ENCODE assay signal across 21 cellular contexts in genomic region chr17:49932131-49932723, GRCh38. TPM values are rescaled to one million over a fixed set of nuclear protein-coding genes. Genes with fewer than 3 reads are reported as not detected.
"Had no signal": no experiment of that assay in that cellular context is flagged by ENCODE, and none has a peak within 500 bp of the region (broad histone marks: within the 10 kb centered on the region; RNA-seq: fewer than 3 reads in every experiment).

No MANE protein-coding gene starts in this region.

- H3K4me1 ChIP-seq: esophagus squamous epithelium, lower lobe of right lung, parathyroid adenoma, sigmoid colon, stomach, upper lobe of left lung had no signal

- H3K4me3 ChIP-seq: esophagus squamous epithelium, lower lobe of right lung, sigmoid colon, stomach, upper lobe of left lung had no signal

- ATAC-seq: activated CD4-positive, alpha-beta T cell treated with anti-CD3 and anti-CD28 coated beads for 36 hours; effector memory CD8-positive, alpha-beta T cell; lower lobe of right lung; naive thymus-derived CD8-positive, alpha-beta T cell; stimulated activated effector memory CD8-positive, alpha-beta T cell treated with anti-CD3 and anti-CD28 coated beads, Interleukin-12 subunit alpha, Interleukin-12 subunit beta, amount 100 ng/mL, for 72 hours; WTC11 had no signal

- DNase-seq: activated CD4-positive, alpha-beta T cell treated with anti-CD3 and anti-CD28 coated beads for 36 hours; activated CD4-positive, alpha-beta T cell treated with anti-CD3 and anti-CD28 coated beads, Interleukin-2, amount 50 U/mL, for 48 hours; activated naive CD4-positive, alpha-beta T cell; activated naive CD8-positive, alpha-beta T cell treated with anti-CD3 and anti-CD28 coated beads, Interleukin-2, amount 10 ng/mL, durations not matched to agents 7 days and 5 days; caudate nucleus; effector memory CD8-positive, alpha-beta T cell; esophagus squamous epithelium; hypothalamus; islet precursor cell; lower lobe of right lung; naive thymus-derived CD8-positive, alpha-beta T cell; sigmoid colon; stimulated activated CD4-positive, alpha-beta T cell treated with anti-CD3 and anti-CD28 coated beads, Interleukin-4, amount 100 ng/mL, for 24 hours; stomach had no signal

- H3K27ac ChIP-seq: esophagus squamous epithelium, lower lobe of right lung, parathyroid adenoma, sigmoid colon, stomach, upper lobe of left lung had no signal

- H3K27me3 ChIP-seq: upper lobe of left lung had no signal

- H3K36me3 ChIP-seq: esophagus squamous epithelium, lower lobe of right lung, sigmoid colon, stomach, upper lobe of left lung had no signal

- H3K9me3 ChIP-seq: esophagus squamous epithelium, lower lobe of right lung, sigmoid colon, stomach, upper lobe of left lung had no signal

RNA-seq across cellular contexts. Expression of gene DLX4, which starts 36.8 kb away (rescaled TPM):
- total RNA-seq: activated T-helper 1 cell treated with anti-CD3 and anti-CD28 coated beads, Interleukin-12 subunit alpha, Interleukin-12 subunit beta, Interleukin-2, Interleukin-4 antibody, amounts not matched to agents 30 ng/mL and 10 ng/mL and 1 ng/mL, durations not matched to agents 14 hours and 24 hours and 36 hours; dermis microvascular lymphatic vessel endothelial cell; sigmoid colon; stomach; temporal lobe had no signal
